Comparison of ENCODE assay signal across 28 cellular contexts in the genomic region with DNA sequence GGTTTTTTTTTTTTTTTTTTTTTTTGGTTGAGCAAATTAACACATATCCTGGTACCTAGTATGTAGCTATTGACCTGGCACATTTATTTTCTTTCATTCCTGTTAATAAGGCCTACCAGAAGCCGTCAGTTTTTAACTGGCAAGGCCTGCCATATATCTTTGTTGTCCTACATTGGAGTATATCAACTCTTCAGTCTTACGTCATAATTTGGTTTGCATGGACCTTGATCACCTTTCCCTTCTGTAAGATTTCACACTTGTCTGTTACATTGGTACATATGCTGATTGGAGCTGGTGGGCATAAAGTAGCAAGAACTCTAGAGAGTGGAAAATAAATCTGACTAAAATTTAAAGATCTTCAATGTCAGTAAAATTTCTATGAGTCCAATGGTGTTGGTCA.
"Had no signal": no experiment of that assay in that cellular context is flagged by ENCODE, and none has a peak within 500 bp of the region (broad histone marks: within the 10 kb centered on the region; RNA-seq: fewer than 3 reads in every experiment).

No MANE protein-coding gene starts in this region.

- H3K27ac Mint-ChIP-seq: stimulated activated effector memory CD8-positive, alpha-beta T cell treated with anti-CD3 and anti-CD28 coated beads, Interleukin-12 subunit alpha, Interleukin-12 subunit beta, amount 100 ng/mL, for 72 hours; stimulated activated memory B cell treated with anti-CD40 and anti-IgM and Interleukin-4, amounts not matched to agents 10 μg/mL and 1 μg/mL and 100 μg/mL, for 72 hours; stimulated activated naive B cell treated with anti-CD40 and anti-IgM and Interleukin-4, amounts not matched to agents 10 μg/mL and 1 μg/mL and 100 μg/mL, for 72 hours; stimulated activated naive CD8-positive, alpha-beta T cell treated with anti-CD3 and anti-CD28 coated beads, Interleukin-15, amount 100 ng/mL, for 72 hours; stimulated activated naive CD8-positive, alpha-beta T cell treated with anti-CD3 and anti-CD28 coated beads, Interleukin-15, Interleukin-2, amounts not matched to agents 100 ng/mL and 50 ng/mL, for 24 hours; type B pancreatic cell had no signal

- H3K27me3 Mint-ChIP-seq: stimulated activated memory B cell treated with anti-CD40 and anti-IgM and Interleukin-4, amounts not matched to agents 10 μg/mL and 1 μg/mL and 100 μg/mL, for 72 hours; stimulated activated naive B cell treated with anti-CD40 and anti-IgM and Interleukin-4, amounts not matched to agents 10 μg/mL and 1 μg/mL and 100 μg/mL, for 72 hours; stimulated activated naive CD8-positive, alpha-beta T cell treated with anti-CD3 and anti-CD28 coated beads, Interleukin-15, amount 100 ng/mL, for 72 hours; stimulated activated naive CD8-positive, alpha-beta T cell treated with anti-CD3 and anti-CD28 coated beads, Interleukin-15, Interleukin-2, amounts not matched to agents 100 ng/mL and 50 ng/mL, for 24 hours; type B pancreatic cell had no signal

- H3K9me3 Mint-ChIP-seq: type B pancreatic cell had no signal

- H3K4me3 ChIP-seq: stomach, suprapubic skin, testis, thoracic aorta, thyroid gland, tibial artery, tibial nerve, transverse colon, upper lobe of left lung, upper lobe of right lung, uterus, vagina had no signal

- H3K27ac ChIP-seq: stomach, suprapubic skin, testis, thoracic aorta, thyroid gland, tibial artery, tibial nerve, transverse colon, upper lobe of left lung, upper lobe of right lung, uterus, vagina had no signal

- ATAC-seq: stimulated activated effector memory CD8-positive, alpha-beta T cell treated with anti-CD3 and anti-CD28 coated beads, Interleukin-12 subunit alpha, Interleukin-12 subunit beta, amount 100 ng/mL, for 72 hours; stimulated activated memory B cell treated with anti-CD40 and anti-IgM and Interleukin-4, amounts not matched to agents 10 μg/mL and 1 μg/mL and 100 μg/mL, for 72 hours; stimulated activated naive B cell treated with anti-CD40 and anti-IgM and Interleukin-4, amounts not matched to agents 10 μg/mL and 1 μg/mL and 100 μg/mL, for 72 hours; stimulated activated naive CD8-positive, alpha-beta T cell treated with anti-CD3 and anti-CD28 coated beads, Interleukin-15, amount 100 ng/mL, for 72 hours; stimulated activated naive CD8-positive, alpha-beta T cell treated with anti-CD3 and anti-CD28 coated beads, Interleukin-15, Interleukin-2, amounts not matched to agents 100 U/mL and 50 U/mL, for 24 hours; upper lobe of right lung had no signal

- H3K36me3 Mint-ChIP-seq: stimulated activated effector memory CD8-positive, alpha-beta T cell treated with anti-CD3 and anti-CD28 coated beads, Interleukin-12 subunit alpha, Interleukin-12 subunit beta, amount 100 ng/mL, for 72 hours; stimulated activated memory B cell treated with anti-CD40 and anti-IgM and Interleukin-4, amounts not matched to agents 10 μg/mL and 1 μg/mL and 100 μg/mL, for 72 hours; stimulated activated naive B cell treated with anti-CD40 and anti-IgM and Interleukin-4, amounts not matched to agents 10 μg/mL and 1 μg/mL and 100 μg/mL, for 72 hours; type B pancreatic cell had no signal

- H3K4me1 Mint-ChIP-seq: stimulated activated effector memory CD8-positive, alpha-beta T cell treated with anti-CD3 and anti-CD28 coated beads, Interleukin-12 subunit alpha, Interleukin-12 subunit beta, amount 100 ng/mL, for 72 hours; stimulated activated memory B cell treated with anti-CD40 and anti-IgM and Interleukin-4, amounts not matched to agents 10 μg/mL and 1 μg/mL and 100 μg/mL, for 72 hours; stimulated activated naive B cell treated with anti-CD40 and anti-IgM and Interleukin-4, amounts not matched to agents 10 μg/mL and 1 μg/mL and 100 μg/mL, for 72 hours; stimulated activated naive CD8-positive, alpha-beta T cell treated with anti-CD3 and anti-CD28 coated beads, Interleukin-15, amount 100 ng/mL, for 72 hours had no signal

- H3K36me3 ChIP-seq: stomach, suprapubic skin, thoracic aorta, thyroid gland, tibial artery, tibial nerve, transverse colon, upper lobe of left lung, upper lobe of right lung, uterus, vagina had no signal

- H3K4me3 Mint-ChIP-seq: stimulated activated effector memory CD8-positive, alpha-beta T cell treated with anti-CD3 and anti-CD28 coated beads, Interleukin-12 subunit alpha, Interleukin-12 subunit beta, amount 100 ng/mL, for 72 hours; stimulated activated memory B cell treated with anti-CD40 and anti-IgM and Interleukin-4, amounts not matched to agents 10 μg/mL and 1 μg/mL and 100 μg/mL, for 72 hours; stimulated activated naive B cell treated with anti-CD40 and anti-IgM and Interleukin-4, amounts not matched to agents 10 μg/mL and 1 μg/mL and 100 μg/mL, for 72 hours; stimulated activated naive CD8-positive, alpha-beta T cell treated with anti-CD3 and anti-CD28 coated beads, Interleukin-15, amount 100 ng/mL, for 72 hours; stimulated activated naive CD8-positive, alpha-beta T cell treated with anti-CD3 and anti-CD28 coated beads, Interleukin-15, Interleukin-2, amounts not matched to agents 100 ng/mL and 50 ng/mL, for 24 hours; type B pancreatic cell had no signal

- H3K27me3 ChIP-seq: stomach, suprapubic skin, testis, thyroid gland, tibial artery, tibial nerve, transverse colon, upper lobe of left lung, upper lobe of right lung, uterus, vagina had no signal

- FAIRE-seq: urothelium cell line had no signal

- H3K4me1 ChIP-seq: stomach, suprapubic skin, testis, thyroid gland, tibial artery, tibial nerve, transverse colon, upper lobe of left lung, upper lobe of right lung, uterus, vagina had no signal

- DNase-seq: stimulated activated CD4-positive, alpha-beta T cell treated with anti-CD3 and anti-CD28 coated beads, Interleukin-2, amount 100 ng/mL, for 48 hours; stimulated activated CD4-positive, alpha-beta T cell treated with anti-CD3 and anti-CD28 coated beads, Interleukin-4, amount 100 ng/mL, for 1 hour; stimulated activated CD4-positive, alpha-beta T cell treated with anti-CD3 and anti-CD28 coated beads, Interleukin-4, amount 100 ng/mL, for 24 hours; stimulated activated CD4-positive, alpha-beta T cell treated with anti-CD3 and anti-CD28 coated beads, Interleukin-4, amount 100 ng/mL, for 4 hours; stimulated activated CD8-positive, alpha-beta memory T cell treated with anti-CD3 and anti-CD28 coated beads, Interleukin-4, amount 100 ng/mL, for 48 hours; stimulated activated naive B cell treated with anti-CD40 and anti-IgM and Interleukin-4, amounts not matched to agents 10 μg/mL and 1 μg/mL and 100 μg/mL, for 72 hours; stimulated activated naive CD4-positive, alpha-beta T cell; stimulated activated naive CD4-positive, alpha-beta T cell treated with Interleukin-2 at 50 U/mL for 16 hours; stimulated activated naive CD8-positive, alpha-beta T cell treated with anti-CD3 and anti-CD28 coated beads, Interleukin-15, amount 100 ng/mL, for 72 hours; stimulated activated naive CD8-positive, alpha-beta T cell treated with anti-CD3 and anti-CD28 coated beads, Interleukin-15, Interleukin-2, amounts not matched to agents 100 U/mL and 50 U/mL, for 24 hours; stomach; testis; thyroid gland; tibial artery; transverse colon; trophoblast cell; upper lobe of left lung; upper lobe of right lung; uterus had no signal

- H3K9me3 ChIP-seq: stomach, suprapubic skin, testis, thoracic aorta, thyroid gland, tibial artery, tibial nerve, transverse colon, upper lobe of left lung, upper lobe of right lung, uterus, vagina had no signal
